In genomic region chr2:112259509-112260294, GRCh38 we compare ENCODE assay signal across 8 cellular contexts. TPM values are rescaled to one million over a fixed set of nuclear protein-coding genes. Genes with fewer than 3 reads are reported as not detected.
DNase-seq lines count a peak whose midpoint lies in the region; ATAC-seq, FAIRE-seq and TF ChIP-seq lines count a peak whose summit lies in the region.

No MANE protein-coding gene starts in this region.

- peak overlapping the region; percentile 16; the same call in 1 of the 2 replicates for H3K4me3 ChIP-seq in GM23338
- no peak overlapping the region for H3K4me3 ChIP-seq in astrocyte (ENCODE audit: insufficient read depth, low read depth, low read length)
- peak overlapping the region; percentile 42 to 72 (median 60) for H3K4me3 ChIP-seq in skeletal muscle tissue (ENCODE audit: low read length in 3 of 3)

- H3K27me3 ChIP-seq in GM23338 (ENCODE audit: insufficient read depth): no peaks in the 10 kb centered on the region
- no peaks in the 10 kb centered on the region for H3K27me3 ChIP-seq in astrocyte (ENCODE audit: insufficient read depth, low read length)
- H3K27me3 ChIP-seq in skeletal muscle tissue (ENCODE audit: control insufficient read depth in 3 of 3, insufficient read depth in 3 of 3, low read length in 3 of 3): no peaks in the 10 kb centered on the region

- H3K36me3 Mint-ChIP-seq in GM23338 (ENCODE audit: low read depth) (peaks cover 5% of the 10 kb centered on the region; the same call in 2 of the 3 replicates), astrocyte (ENCODE audit: low read depth, unreplicated experiment) (no peaks in the 10 kb centered on the region)

- ATAC-seq in GM23338: peak; percentile 66
- no peak for ATAC-seq in GM21367 (IDR thresholded peaks at IDR 0.05; ENCODE audit: unreplicated experiment)

- H3K27ac Mint-ChIP-seq in GM23338: no peak overlapping the region
- H3K27ac Mint-ChIP-seq in astrocyte (ENCODE audit: unreplicated experiment): no peak overlapping the region

- H3K4me2 ChIP-seq in GM23338 (peak overlapping the region; percentile 56), astrocyte (ENCODE audit: low read length) (peak overlapping the region; percentile 78)

- 0 out of 2 replicates have a peak, but pooled peaks cover 9% of the 10 kb centered on the region for H3K9me2 ChIP-seq in GM23338 (ENCODE audit: insufficient read depth)

- peak; percentile 90 to 95 for TF ChIP-seq CTCF in GM23338 (conservative IDR thresholded peaks at IDR 0.05; ENCODE audit: low read depth in 2 of 2)
- TF ChIP-seq CTCF in astrocyte (IDR thresholded peaks at IDR 0.05; ENCODE audit: insufficient read depth, low read depth, low read length): peak; percentile 99

- H2AFZ ChIP-seq in GM23338: peak overlapping the region; percentile 83
- peak overlapping the region; percentile 86 for H2AFZ ChIP-seq in astrocyte (ENCODE audit: low read depth, low read length)

- H3K4me3 Mint-ChIP-seq in GM23338 (peak overlapping the region; percentile 53), astrocyte (ENCODE audit: unreplicated experiment) (no peak overlapping the region)

- H3K36me3 ChIP-seq in GM23338 (ENCODE audit: insufficient read depth) (no peaks in the 10 kb centered on the region), astrocyte (ENCODE audit: insufficient read depth, low read length) (no peaks in the 10 kb centered on the region), skeletal muscle tissue (ENCODE audit: control insufficient read depth in 3 of 3, insufficient read depth in 3 of 3, low read length in 3 of 3) (no peaks in the 10 kb centered on the region)

- H3K9me3 Mint-ChIP-seq in GM23338 (peaks cover 18% of the 10 kb centered on the region), astrocyte (ENCODE audit: unreplicated experiment) (peaks cover 2% of the 10 kb centered on the region)

- peaks cover 13% of the 10 kb centered on the region for H3K4me1 ChIP-seq in GM23338 (ENCODE audit: insufficient read depth)
- H3K4me1 ChIP-seq in astrocyte (ENCODE audit: insufficient read depth, low read length): peaks cover 4% of the 10 kb centered on the region
- H3K4me1 ChIP-seq in skeletal muscle tissue (ENCODE audit: control insufficient read depth in 3 of 3, insufficient read depth in 3 of 3, low read length in 3 of 3): peaks cover 0 to 6% (median 3%) of the 10 kb centered on the region in 3 donors

- H3K9me3 ChIP-seq in astrocyte (ENCODE audit: insufficient read depth, low read depth, low read length): peaks cover 4% of the 10 kb centered on the region
- no peaks in the 10 kb centered on the region for H3K9me3 ChIP-seq in skeletal muscle tissue (ENCODE audit: control insufficient read depth in 3 of 3, low read length in 3 of 3)

- no peak for FAIRE-seq in astrocyte (lab: Jason Lieb, UNC)

- H3K27me3 Mint-ChIP-seq in GM23338 (ENCODE audit: insufficient read depth, low read depth, poor library complexity) (no peaks in the 10 kb centered on the region), astrocyte (ENCODE audit: low read depth, unreplicated experiment) (no peaks in the 10 kb centered on the region)

- H4K20me1 ChIP-seq in GM23338 (replicated peaks; ENCODE audit: insufficient read depth): no peaks in the 10 kb centered on the region
- no peaks in the 10 kb centered on the region for H4K20me1 ChIP-seq in astrocyte (ENCODE audit: insufficient read depth, low read length)

- no peak overlapping the region for H3K27ac ChIP-seq in GM23338 (ENCODE audit: low read depth)
- H3K27ac ChIP-seq in astrocyte (ENCODE audit: low read depth, low read length): no peak overlapping the region
- no peak overlapping the region for H3K27ac ChIP-seq in skeletal muscle tissue (ENCODE audit: low read depth, low read length)

- peak; percentile 55 for DNase-seq in CMK (ENCODE audit: low read depth)
- DNase-seq in GM23338 (ENCODE audit: low spot score): peak; percentile 90
- DNase-seq in NCI-H146 (lab: John Stamatoyannopoulos, UW): peak; percentile 83
- peak; percentile 57 for DNase-seq in T1000 (lab: John Stamatoyannopoulos, UW)
- DNase-seq in astrocyte (ENCODE audit: low read depth): peak; percentile 44
- peak; percentile 66 to 71 for DNase-seq in hippocampal formation (lab: John Stamatoyannopoulos, UW)

- peak overlapping the region; percentile 23 for H3K9ac ChIP-seq in astrocyte (ENCODE audit: low read length)
- peak overlapping the region in 2 of 3 donors; percentile 41 to 59 for H3K9ac ChIP-seq in skeletal muscle tissue (ENCODE audit: low read depth in 1 of 3, low read length in 3 of 3)

- H3K4me1 Mint-ChIP-seq in GM23338: peaks cover 12% of the 10 kb centered on the region
- H3K4me1 Mint-ChIP-seq in astrocyte (ENCODE audit: low read depth, unreplicated experiment): peaks cover 3% of the 10 kb centered on the region

- H3F3A ChIP-seq in GM23338 (replicated peaks; ENCODE audit: low read depth): no peaks in the 10 kb centered on the region

- H3K79me2 ChIP-seq in GM23338 (replicated peaks; ENCODE audit: insufficient read depth) (no peaks in the 10 kb centered on the region), astrocyte (ENCODE audit: insufficient read depth, low read length) (no peaks in the 10 kb centered on the region)

TF ChIP-seq in GM23338, 12 proteins besides CTCF, POLR2A, EP300 and RAD21:
- TF ChIP-seq EZH2phosphoT487 (IDR thresholded peaks at IDR 0.05; ENCODE audit: unreplicated experiment): no peak
- no peak for TF ChIP-seq ZNF331 (CRISPR knock-in tag; IDR thresholded peaks at IDR 0.05; ENCODE audit: low read depth)
- no peak for TF ChIP-seq POLR2AphosphoS5 (IDR thresholded peaks at IDR 0.05; ENCODE audit: low read depth)
- no peak for TF ChIP-seq CREB1 (CRISPR knock-in tag; IDR thresholded peaks at IDR 0.05; ENCODE audit: low read depth)
- no peak for TF ChIP-seq ZNF114 (CRISPR knock-in tag; IDR thresholded peaks at IDR 0.05)
TF ChIP-seq in GM23338: peak in this region for 0.

RNA-seq across cellular contexts. Expression of gene ZC3H8, which starts 4.9 kb away (rescaled TPM):
- 3.0 and 13.3 TPM in 2 replicates for total RNA-seq in GM23338 (2014; rRNA removed; shearing (Covaris generic))
- 42.8 and 49.1 TPM in 2 replicates for polyA plus RNA-seq in GM23338 (2016; fragmentation: Nextera tagmentation; extraction: Ambion mirVana)
- total RNA-seq in astrocyte (7.5 and 7.7 TPM in 2 replicates), skeletal muscle tissue (10.4 TPM)

RNA-seq across cellular contexts. Expression of gene ZC3H6, which starts 15.7 kb away (rescaled TPM):
- 6.3 and 8.0 TPM in 2 replicates for total RNA-seq in GM23338 (2014; rRNA removed; shearing (Covaris generic))
- 4.7 and 4.9 TPM in 2 replicates for polyA plus RNA-seq in GM23338 (2016; fragmentation: Nextera tagmentation; extraction: Ambion mirVana)
- total RNA-seq in astrocyte (3.9 and 7.4 TPM in 2 replicates), skeletal muscle tissue (4.7 TPM)
